Comparison of ENCODE assay signal across 24 cellular contexts in genomic region chr16:1143761-1144450, GRCh38. TPM values are rescaled to one million over a fixed set of nuclear protein-coding genes. Genes with fewer than 3 reads are reported as not detected.
"Had no signal": no experiment of that assay in that cellular context is flagged by ENCODE, and none has a peak within 500 bp of the region (broad histone marks: within the 10 kb centered on the region; RNA-seq: fewer than 3 reads in every experiment).

No MANE protein-coding gene starts in this region.

- H3K27ac ChIP-seq: ascending aorta, breast epithelium, left lung, psoas muscle, skin epidermis, transverse colon had no signal

- H3K4me1 Mint-ChIP-seq: central memory CD8-positive, alpha-beta T cell; stimulated activated naive B cell treated with anti-CD40 and anti-IgM and Interleukin-4, amounts not matched to agents 10 μg/mL and 1 μg/mL and 100 μg/mL, for 72 hours had no signal

- H3K36me3 Mint-ChIP-seq: activated naive CD4-positive, alpha-beta T cell treated with anti-CD3 and anti-CD28 coated beads, Interleukin-2, amount 50 U/mL, for 72 hours; naive thymus-derived CD4-positive, alpha-beta T cell had no signal

- H3K27me3 Mint-ChIP-seq: naive thymus-derived CD4-positive, alpha-beta T cell had no signal

- H3K27ac Mint-ChIP-seq: activated naive CD4-positive, alpha-beta T cell treated with anti-CD3 and anti-CD28 coated beads, Interleukin-2, amount 50 U/mL, for 72 hours; naive thymus-derived CD4-positive, alpha-beta T cell; stimulated activated naive B cell treated with anti-CD40 and anti-IgM and Interleukin-4, amounts not matched to agents 10 μg/mL and 1 μg/mL and 100 μg/mL, for 72 hours had no signal

- H3K9me3 ChIP-seq: ascending aorta, pancreas, psoas muscle, transverse colon had no signal

- H3K27me3 ChIP-seq: ascending aorta, pancreas had no signal

- ATAC-seq: activated naive CD4-positive, alpha-beta T cell treated with anti-CD3 and anti-CD28 coated beads, Interleukin-2, amount 50 U/mL, for 72 hours; left lung; naive thymus-derived CD4-positive, alpha-beta T cell; psoas muscle; right cardiac atrium; stimulated activated naive B cell treated with anti-CD40 and anti-IgM and Interleukin-4, amounts not matched to agents 10 μg/mL and 1 μg/mL and 100 μg/mL, for 72 hours had no signal

- H3K4me3 ChIP-seq: ascending aorta, breast epithelium, left lung, lung, pancreas, psoas muscle, skin epidermis, transverse colon had no signal

- H3K4me3 Mint-ChIP-seq: central memory CD8-positive, alpha-beta T cell; naive thymus-derived CD4-positive, alpha-beta T cell; stimulated activated naive B cell treated with anti-CD40 and anti-IgM and Interleukin-4, amounts not matched to agents 10 μg/mL and 1 μg/mL and 100 μg/mL, for 72 hours had no signal

- H3K4me1 ChIP-seq: ascending aorta, breast epithelium, left lung, pancreas, psoas muscle, transverse colon had no signal

- FAIRE-seq: colon, pancreas, TTC549 had no signal

- DNase-seq: activated CD4-positive, alpha-beta T cell treated with anti-CD3 and anti-CD28 coated beads for 1 hour; activated T-cell treated with anti-CD3 and anti-CD28 coated beads, Interleukin-2, amount 50 U/mL, for 1 hour; effector memory CD4-positive, alpha-beta T cell; foreskin melanocyte; hippocampal formation; kidney glomerular epithelial cell; left lung; naive thymus-derived CD4-positive, alpha-beta T cell; pancreas; psoas muscle; right cardiac atrium; stimulated activated CD4-positive, alpha-beta T cell treated with anti-CD3 and anti-CD28 coated beads, Interleukin-1b, Interleukin-23, amount 100 ng/mL, for 48 hours; stimulated activated naive B cell treated with anti-CD40 and anti-IgM and Interleukin-4, amounts not matched to agents 10 μg/mL and 1 μg/mL and 100 μg/mL, for 72 hours; T-helper 1 cell; transverse colon had no signal

- H3K36me3 ChIP-seq: ascending aorta, breast epithelium, left lung, pancreas, transverse colon had no signal

RNA-seq across cellular contexts. Expression of gene C1QTNF8, which starts 47.9 kb away (rescaled TPM):
- total RNA-seq: activated naive CD4-positive, alpha-beta T cell treated with anti-CD3 and anti-CD28 coated beads, Interleukin-2, amount 50 U/mL, for 72 hours; ascending aorta; breast epithelium; dermis microvascular lymphatic vessel endothelial cell; left lung; naive thymus-derived CD4-positive, alpha-beta T cell; pancreas; psoas muscle; transverse colon had no signal
